ENCODE assay signal across 23 cellular contexts in the genomic region with DNA sequence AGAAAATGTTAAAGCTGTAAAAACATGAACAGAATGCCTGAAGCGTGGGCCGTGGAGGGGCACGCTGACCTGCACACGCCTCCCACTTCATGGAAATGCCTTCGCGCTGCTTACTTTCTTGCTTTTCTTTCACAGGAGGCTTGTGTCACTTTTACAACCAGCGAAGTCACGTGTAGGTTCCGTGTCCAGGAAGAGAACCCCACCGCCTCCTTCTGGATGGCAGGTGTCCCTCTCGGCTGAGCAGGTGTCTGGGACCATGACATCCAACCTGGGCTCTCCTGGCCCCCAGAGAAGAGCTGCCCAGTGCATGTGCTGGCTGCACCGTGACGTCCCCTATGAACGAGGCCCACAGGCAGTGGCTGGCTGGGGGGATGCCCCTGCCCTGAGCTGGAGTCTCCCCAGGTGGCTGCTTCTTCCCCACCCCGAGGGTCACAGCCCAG.
"Had no signal": no experiment of that assay in that cellular context is flagged by ENCODE, and none has a peak within 500 bp of the region (broad histone marks: within the 10 kb centered on the region; RNA-seq: fewer than 3 reads in every experiment).

No MANE protein-coding gene starts in this region.

- DNase-seq: activated B cell treated with CpG ODN at 0.5 μM for 24 hours; activated CD4-positive, alpha-beta memory T cell treated with anti-CD3 and anti-CD28 coated beads for 36 hours; activated CD4-positive, alpha-beta T cell treated with anti-CD3 and anti-CD28 coated beads for 4 hours; activated CD8-positive, alpha-beta memory T cell treated with anti-CD3 and anti-CD28 coated beads, Interleukin-2, amount 10 ng/mL, durations not matched to agents 7 days and 5 days; activated naive CD4-positive, alpha-beta T cell treated with anti-CD3 and anti-CD28 coated beads, Interleukin-2, amount 50 U/mL, for 16 hours; brain microvascular endothelial cell; colonic mucosa; heart right ventricle; left ventricle myocardium superior; naive B cell; SK-N-SH; spleen; stimulated activated naive CD8-positive, alpha-beta T cell treated with anti-CD3 and anti-CD28 coated beads, Interleukin-15, Interleukin-2, amounts not matched to agents 100 U/mL and 50 U/mL, for 24 hours; substantia nigra; transverse colon had no signal

- H3K4me1 ChIP-seq: colonic mucosa, gastroesophageal sphincter, heart right ventricle, pancreas, spleen, transverse colon had no signal

- H3K27me3 ChIP-seq: brain microvascular endothelial cell, colonic mucosa, pancreas, transverse colon had no signal

- H3K4me3 Mint-ChIP-seq: activated B cell treated with CpG ODN at 0.5 μM for 24 hours; activated CD4-positive, alpha-beta memory T cell treated with anti-CD3 and anti-CD28 coated beads for 36 hours; activated CD8-positive, alpha-beta memory T cell treated with anti-CD3 and anti-CD28 coated beads, Interleukin-2, amount 10 ng/mL, durations not matched to agents 7 days and 5 days; central memory CD8-positive, alpha-beta T cell; memory B cell; naive B cell; T-helper 2 cell treated with Interferon-gamma antibody and Interleukin-4, amounts not matched to agents 5 μg/mL and 100 μg/mL, for 36 hours had no signal

- H3K4me1 Mint-ChIP-seq: activated B cell treated with CpG ODN at 0.5 μM for 24 hours; activated CD8-positive, alpha-beta memory T cell treated with anti-CD3 and anti-CD28 coated beads, Interleukin-2, amount 10 ng/mL, durations not matched to agents 7 days and 5 days; central memory CD8-positive, alpha-beta T cell; memory B cell; naive B cell had no signal

- ATAC-seq: activated CD8-positive, alpha-beta memory T cell treated with anti-CD3 and anti-CD28 coated beads, Interleukin-2, amount 10 ng/mL, durations not matched to agents 7 days and 5 days; esophagus mucosa; gastroesophageal sphincter; left ventricle myocardium superior; mucosa of descending colon; pancreas; stimulated activated naive CD8-positive, alpha-beta T cell treated with anti-CD3 and anti-CD28 coated beads, Interleukin-15, Interleukin-2, amounts not matched to agents 100 U/mL and 50 U/mL, for 24 hours had no signal

- H3K36me3 ChIP-seq: brain microvascular endothelial cell, colonic mucosa, gastroesophageal sphincter, heart right ventricle, pancreas, spleen, transverse colon had no signal

- H3K36me3 Mint-ChIP-seq: activated CD4-positive, alpha-beta memory T cell treated with anti-CD3 and anti-CD28 coated beads for 36 hours; activated CD8-positive, alpha-beta memory T cell treated with anti-CD3 and anti-CD28 coated beads, Interleukin-2, amount 10 ng/mL, durations not matched to agents 7 days and 5 days; memory B cell; naive B cell had no signal

- H3K9me3 Mint-ChIP-seq: activated B cell treated with CpG ODN at 0.5 μM for 24 hours; activated CD4-positive, alpha-beta memory T cell treated with anti-CD3 and anti-CD28 coated beads for 36 hours; activated T-helper 2 cell treated with anti-CD3 and anti-CD28 coated beads, Interferon-gamma antibody, Interleukin-2, Interleukin-4, amounts not matched to agents 10 μg/mL and 5 μg/mL and 100 μg/mL, durations not matched to agents 14 hours and 24 hours and 36 hours; naive B cell; T-helper 2 cell treated with Interferon-gamma antibody and Interleukin-4, amounts not matched to agents 5 μg/mL and 100 μg/mL, for 36 hours had no signal

- H3K27ac Mint-ChIP-seq: activated B cell treated with CpG ODN at 0.5 μM for 24 hours; activated CD4-positive, alpha-beta memory T cell treated with anti-CD3 and anti-CD28 coated beads for 36 hours; activated CD8-positive, alpha-beta memory T cell treated with anti-CD3 and anti-CD28 coated beads, Interleukin-2, amount 10 ng/mL, durations not matched to agents 7 days and 5 days; activated T-helper 2 cell treated with anti-CD3 and anti-CD28 coated beads, Interferon-gamma antibody, Interleukin-2, Interleukin-4, amounts not matched to agents 10 μg/mL and 5 μg/mL and 100 μg/mL, durations not matched to agents 14 hours and 24 hours and 36 hours; memory B cell; T-helper 2 cell treated with Interferon-gamma antibody and Interleukin-4, amounts not matched to agents 5 μg/mL and 100 μg/mL, for 36 hours had no signal

- H3K9me3 ChIP-seq: colonic mucosa, gastroesophageal sphincter, mucosa of descending colon, pancreas, SK-N-SH, spleen, transverse colon had no signal

- H3K4me3 ChIP-seq: colonic mucosa, gastroesophageal sphincter, heart right ventricle, mucosa of descending colon, pancreas, spleen, transverse colon had no signal

- H3K27ac ChIP-seq: brain microvascular endothelial cell, colonic mucosa, gastroesophageal sphincter, heart right ventricle, pancreas, spleen, transverse colon had no signal

- H3K27me3 Mint-ChIP-seq: activated CD4-positive, alpha-beta memory T cell treated with anti-CD3 and anti-CD28 coated beads for 36 hours; activated CD8-positive, alpha-beta memory T cell treated with anti-CD3 and anti-CD28 coated beads, Interleukin-2, amount 10 ng/mL, durations not matched to agents 7 days and 5 days had no signal
